Comparison of ENCODE assay signal across 22 cellular contexts in the genomic region with DNA sequence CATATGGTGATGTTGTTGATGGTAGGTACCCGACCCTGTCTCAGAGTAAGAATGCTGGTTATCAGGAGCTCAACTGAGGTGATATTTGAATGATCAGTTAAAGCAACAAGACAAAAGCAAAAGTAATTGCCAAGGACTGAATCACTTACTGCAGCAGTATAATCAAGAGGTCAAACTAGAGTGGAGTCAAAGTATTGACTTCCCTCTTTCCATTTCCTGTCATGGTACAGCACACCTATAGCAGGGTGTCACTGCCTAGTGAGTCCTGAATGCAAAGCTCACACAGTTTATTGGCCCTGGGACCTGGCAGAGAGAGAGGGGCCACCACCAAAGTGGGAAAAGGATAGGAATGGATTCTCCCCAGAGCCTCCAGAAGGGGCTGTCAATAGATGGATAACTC.
DNase-seq lines count a peak whose midpoint lies in the region; ATAC-seq, FAIRE-seq and TF ChIP-seq lines count a peak whose summit lies in the region.
"Had no signal": no experiment of that assay in that cellular context is flagged by ENCODE, and none has a peak within 500 bp of the region (broad histone marks: within the 10 kb centered on the region; RNA-seq: fewer than 3 reads in every experiment).

No MANE protein-coding gene starts in this region.

- TF ChIP-seq CTCF in mucosa of descending colon (IDR thresholded peaks at IDR 0.05) (no peak), WTC11 (IDR thresholded peaks at IDR 0.05) (no peak)

- POLR2A ChIA-PET in WTC11 (lab: Charles Lee): no interaction called here
- POLR2A ChIA-PET in activated CD8-positive, alpha-beta T cell treated with anti-CD3 and anti-CD28 coated beads, Interleukin-2, amount 10 ng/mL, durations not matched to agents 7 days and 5 days (lab: Charles Lee): no interaction called here

- H3K27ac ChIP-seq in GM23248: no peak overlapping the region
- H3K27ac ChIP-seq: BLaER1 treated with 17β-estradiol and CSF1 and Interleukin-3, amounts not matched to agents 10 nM and 100 nM; C4-2B had no signal

- ATAC-seq in GM18867 (IDR thresholded peaks at IDR 0.05; ENCODE audit: unreplicated experiment): peak; percentile 41
- ATAC-seq in mucosa of descending colon: peak; percentile 32
- no peak for ATAC-seq in WTC11
- ATAC-seq in activated CD8-positive, alpha-beta T cell treated with anti-CD3 and anti-CD28 coated beads, Interleukin-2, amount 10 ng/mL, durations not matched to agents 7 days and 5 days: no peak
- ATAC-seq: CD8-positive, alpha-beta T cell had no signal

- H3K9me3 ChIP-seq in GM23248 (ENCODE audit: low read depth): no peaks in the 10 kb centered on the region
- H3K9me3 ChIP-seq in mucosa of descending colon: no peaks in the 10 kb centered on the region
- H3K9me3 ChIP-seq: BLaER1 treated with 17β-estradiol and CSF1 and Interleukin-3, amounts not matched to agents 10 nM and 100 nM; Caco-2 had no signal

- no peak overlapping the region for H3K4me2 ChIP-seq in GM23248 (ENCODE audit: unreplicated experiment)
- H3K4me2 ChIP-seq: BLaER1 treated with 17β-estradiol and CSF1 and Interleukin-3, amounts not matched to agents 10 nM and 100 nM had no signal

- H3K4me3 ChIP-seq in GM23248 (no peak overlapping the region), mucosa of descending colon (no peak overlapping the region)
- H3K4me3 ChIP-seq: BLaER1 treated with 17β-estradiol and CSF1 and Interleukin-3, amounts not matched to agents 10 nM and 100 nM had no signal

- intact Hi-C loops in mucosa of descending colon (cut with DNase I, micrococcal nuclease): no loop called here

- no peak overlapping the region for H3K4me3 Mint-ChIP-seq in WTC11
- H3K4me3 Mint-ChIP-seq in activated CD8-positive, alpha-beta T cell treated with anti-CD3 and anti-CD28 coated beads, Interleukin-2, amount 10 ng/mL, durations not matched to agents 7 days and 5 days: no peak overlapping the region
- H3K4me3 Mint-ChIP-seq: B cell; CD4-positive, alpha-beta T cell; CD8-positive, alpha-beta T cell had no signal

- H3K36me3 Mint-ChIP-seq in WTC11: peaks cover 5% of the 10 kb centered on the region
- no peaks in the 10 kb centered on the region for H3K36me3 Mint-ChIP-seq in activated CD8-positive, alpha-beta T cell treated with anti-CD3 and anti-CD28 coated beads, Interleukin-2, amount 10 ng/mL, durations not matched to agents 7 days and 5 days (ENCODE audit: low read depth)
- H3K36me3 Mint-ChIP-seq: CD8-positive, alpha-beta T cell had no signal

- in situ Hi-C loops in GM23248 (cut with MboI): no loop called here

- no peak for TF ChIP-seq POLR2A in GM12891 (IDR thresholded peaks at IDR 0.05; ENCODE audit: low read depth, low read length)

- 95 to 100% methylated on average over 1 of the region's 1 CpG for WGBS in GM23248 (ENCODE audit: low coverage in 1 of 2, low lambda C conversion rate in 2 of 2, missing lambda C conversion rate in 2 of 2), 2 experiments

- no peaks in the 10 kb centered on the region for H3K36me3 ChIP-seq in GM23248 (ENCODE audit: low read depth)
- no peaks in the 10 kb centered on the region for H3K36me3 ChIP-seq in mucosa of descending colon (ENCODE audit: low read depth)
- H3K36me3 ChIP-seq: BLaER1 treated with 17β-estradiol and CSF1 and Interleukin-3, amounts not matched to agents 10 nM and 100 nM had no signal

- no peak overlapping the region for H3K27ac Mint-ChIP-seq in WTC11
- H3K27ac Mint-ChIP-seq in activated CD8-positive, alpha-beta T cell treated with anti-CD3 and anti-CD28 coated beads, Interleukin-2, amount 10 ng/mL, durations not matched to agents 7 days and 5 days: no peak overlapping the region
- H3K27ac Mint-ChIP-seq: B cell; CD4-positive, alpha-beta T cell; CD8-positive, alpha-beta T cell had no signal

- no peaks in the 10 kb centered on the region for H3K9me2 ChIP-seq in GM23248 (ENCODE audit: insufficient read depth)

- H3K9ac ChIP-seq in GM23248: no peak overlapping the region
- H3K9ac ChIP-seq: BLaER1 treated with 17β-estradiol and CSF1 and Interleukin-3, amounts not matched to agents 10 nM and 100 nM had no signal

- peaks cover 4% of the 10 kb centered on the region; the same call in 1 of the 2 replicates for H3K27me3 Mint-ChIP-seq in WTC11 (ENCODE audit: low read depth)
- no peaks in the 10 kb centered on the region for H3K27me3 Mint-ChIP-seq in activated CD8-positive, alpha-beta T cell treated with anti-CD3 and anti-CD28 coated beads, Interleukin-2, amount 10 ng/mL, durations not matched to agents 7 days and 5 days (ENCODE audit: low read depth)
- H3K27me3 Mint-ChIP-seq: B cell; CD4-positive, alpha-beta T cell had no signal

- FAIRE-seq in GM12891 (lab: Jason Lieb, UNC): no peak
- FAIRE-seq: A204.1, D721Med, G401.6 had no signal

- peaks cover 21% of the 10 kb centered on the region for H3K4me1 ChIP-seq in GM23248 (ENCODE audit: insufficient read depth)
- no peaks in the 10 kb centered on the region for H3K4me1 ChIP-seq in mucosa of descending colon (ENCODE audit: low read depth)
- H3K4me1 ChIP-seq: BLaER1 treated with 17β-estradiol and CSF1 and Interleukin-3, amounts not matched to agents 10 nM and 100 nM; Caco-2 had no signal

- no peaks in the 10 kb centered on the region for H3K27me3 ChIP-seq in GM23248 (replicated peaks; ENCODE audit: insufficient read depth)
- H3K27me3 ChIP-seq: BLaER1 treated with 17β-estradiol and CSF1 and Interleukin-3, amounts not matched to agents 10 nM and 100 nM had no signal

- CTCF ChIA-PET in WTC11 (lab: Charles Lee): no interaction called here
- CTCF ChIA-PET in activated CD8-positive, alpha-beta T cell treated with anti-CD3 and anti-CD28 coated beads, Interleukin-2, amount 10 ng/mL, durations not matched to agents 7 days and 5 days (lab: Charles Lee): interaction anchor here (0.7 kb wide), 1 partner anchor 26 kb away, joined by 3 read pairs; no protein-coding TSS in a partner anchor

- peaks cover 17% of the 10 kb centered on the region for H3K9me3 Mint-ChIP-seq in WTC11
- H3K9me3 Mint-ChIP-seq in activated CD8-positive, alpha-beta T cell treated with anti-CD3 and anti-CD28 coated beads, Interleukin-2, amount 10 ng/mL, durations not matched to agents 7 days and 5 days (ENCODE audit: insufficient read depth): peaks cover 20% of the 10 kb centered on the region

- H2AFZ ChIP-seq in GM23248: 0 out of 2 replicates have a peak overlapping the region, but pooled peaks have one; percentile 30

- H3K4me1 Mint-ChIP-seq in WTC11: peaks cover 26% of the 10 kb centered on the region
- H3K4me1 Mint-ChIP-seq in activated CD8-positive, alpha-beta T cell treated with anti-CD3 and anti-CD28 coated beads, Interleukin-2, amount 10 ng/mL, durations not matched to agents 7 days and 5 days (ENCODE audit: low read depth): no peaks in the 10 kb centered on the region
- H3K4me1 Mint-ChIP-seq: B cell had no signal

- no peaks in the 10 kb centered on the region for H3K79me2 ChIP-seq in GM23248 (ENCODE audit: insufficient read depth)

- peaks cover 27% of the 10 kb centered on the region for H3F3A ChIP-seq in GM23248 (ENCODE audit: insufficient read depth)

- no peak for DNase-seq in GM12891 (ENCODE audit: insufficient read length, low spot score)
- no peak for DNase-seq in GM23248
- no peak for DNase-seq in mucosa of descending colon
- no peak for DNase-seq in AML-193 (lab: John Stamatoyannopoulos, UW)
- no peak for DNase-seq in NCI-H2196 (lab: John Stamatoyannopoulos, UW; ENCODE audit: unreplicated experiment)
- no peak for DNase-seq in WTC11 (ENCODE audit: low spot score)
- DNase-seq in activated CD8-positive, alpha-beta T cell treated with anti-CD3 and anti-CD28 coated beads, Interleukin-2, amount 10 ng/mL, durations not matched to agents 7 days and 5 days: no peak
- DNase-seq: 8988T; ACHN; Caco-2; Calu3; CD4-positive, alpha-beta T cell; CD8-positive, alpha-beta T cell; DMS79 treated with DMSO at 0.1 percent for 48 hours; GF-D8 had no signal

- no peaks in the 10 kb centered on the region for H4K20me1 ChIP-seq in GM23248 (ENCODE audit: insufficient read depth)
- H4K20me1 ChIP-seq: BLaER1 treated with 17β-estradiol and CSF1 and Interleukin-3, amounts not matched to agents 10 nM and 100 nM had no signal

TF ChIP-seq in GM12891, 5 proteins besides CTCF, POLR2A, EP300 and RAD21:
- TF ChIP-seq POLR2AphosphoS5 (IDR thresholded peaks at IDR 0.05; ENCODE audit: low read depth, low read length) (no peak), PAX5 (IDR thresholded peaks at IDR 0.05; ENCODE audit: insufficient read depth, low read length, severe bottlenecking) (no peak), SPI1 (IDR thresholded peaks at IDR 0.05; ENCODE audit: low read depth, low read length) (peak; percentile 52), TAF1 (IDR thresholded peaks at IDR 0.05; ENCODE audit: low read depth, low read length) (no peak), POU2F2 (IDR thresholded peaks at IDR 0.05; ENCODE audit: low read depth, low read length) (no peak)

TF ChIP-seq in WTC11, 78 proteins besides CTCF, POLR2A, EP300 and RAD21 (continues in another document):
- TF ChIP-seq, protein P1, sequence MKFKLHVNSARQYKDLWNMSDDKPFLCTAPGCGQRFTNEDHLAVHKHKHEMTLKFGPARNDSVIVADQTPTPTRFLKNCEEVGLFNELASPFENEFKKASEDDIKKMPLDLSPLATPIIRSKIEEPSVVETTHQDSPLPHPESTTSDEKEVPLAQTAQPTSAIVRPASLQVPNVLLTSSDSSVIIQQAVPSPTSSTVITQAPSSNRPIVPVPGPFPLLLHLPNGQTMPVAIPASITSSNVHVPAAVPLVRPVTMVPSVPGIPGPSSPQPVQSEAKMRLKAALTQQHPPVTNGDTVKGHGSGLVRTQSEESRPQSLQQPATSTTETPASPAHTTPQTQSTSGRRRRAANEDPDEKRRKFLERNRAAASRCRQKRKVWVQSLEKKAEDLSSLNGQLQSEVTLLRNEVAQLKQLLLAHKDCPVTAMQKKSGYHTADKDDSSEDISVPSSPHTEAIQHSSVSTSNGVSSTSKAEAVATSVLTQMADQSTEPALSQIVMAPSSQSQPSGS (CRISPR knock-in tag; IDR thresholded peaks at IDR 0.05; ENCODE audit: borderline replicate concordance, low read depth): no peak

Comparison
In these comparisons a context has a peak if more than half of its experiments do, and no peak if none do; other contexts are left out.
1. ATAC-seq: peak in GM18867 (single experiment) and mucosa of descending colon (single experiment); none in WTC11 (single experiment) and activated CD8-positive, alpha-beta T cell treated with anti-CD3 and anti-CD28 coated beads, Interleukin-2, amount 10 ng/mL, durations not matched to agents 7 days and 5 days (single experiment).